Comparison of ENCODE assay signal across 13 cellular contexts in the genomic region with DNA sequence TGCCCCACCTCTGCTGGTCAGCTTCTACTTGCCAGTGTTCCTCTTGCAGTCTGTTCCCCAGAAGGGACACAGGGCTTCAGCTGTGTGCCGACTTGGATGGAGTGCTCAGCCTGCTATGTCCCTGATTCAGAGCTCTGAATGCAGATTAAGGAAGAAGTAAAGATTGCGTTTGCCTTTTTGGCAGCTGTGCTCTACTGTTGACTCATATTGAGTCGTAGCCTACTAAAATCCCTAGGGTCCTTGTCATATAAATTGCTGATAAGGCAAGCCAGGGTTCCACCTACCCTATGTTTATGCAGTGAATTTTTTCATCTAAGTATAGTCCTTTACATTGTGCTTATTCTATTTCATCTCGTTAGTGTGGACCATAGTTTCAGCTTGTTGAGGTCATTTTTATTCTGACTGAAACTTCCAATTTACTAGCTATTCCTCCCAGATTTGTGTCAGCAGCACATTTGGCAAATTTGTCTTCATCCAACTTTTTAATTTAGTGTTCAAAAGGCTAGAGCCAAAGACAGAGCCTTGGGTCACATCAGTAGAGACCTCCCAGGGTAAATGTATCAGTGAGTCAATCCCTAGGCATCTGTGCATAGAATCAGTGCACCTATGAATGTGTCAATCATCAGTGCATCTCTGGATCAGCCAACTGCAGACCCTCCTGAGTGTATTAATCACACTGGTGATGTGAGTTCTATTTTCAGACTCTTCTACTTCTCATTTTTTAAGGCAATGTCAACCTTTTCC. TPM values are rescaled to one million over a fixed set of nuclear protein-coding genes. Genes with fewer than 3 reads are reported as not detected.
DNase-seq lines count a peak whose midpoint lies in the region; ATAC-seq, FAIRE-seq and TF ChIP-seq lines count a peak whose summit lies in the region.
"Had no signal": no experiment of that assay in that cellular context is flagged by ENCODE, and none has a peak within 500 bp of the region (broad histone marks: within the 10 kb centered on the region; RNA-seq: fewer than 3 reads in every experiment).

No MANE protein-coding gene starts in this region.

- no peak for FAIRE-seq in kidney (lab: Jason Lieb, UNC)

- intact Hi-C loops in mucosa of descending colon (cut with DNase I, micrococcal nuclease) (no loop called here), kidney (cut with DNase I) (no loop called here)

- H3K27me3 Mint-ChIP-seq in T-cell (peaks cover 0 to 5% of the 10 kb centered on the region in 2 donors), nephron progenitor cell (ENCODE audit: low read depth, poor library complexity) (peaks cover 17% of the 10 kb centered on the region)

- H3K27ac Mint-ChIP-seq in T-cell (no peak overlapping the region), nephron progenitor cell (no peak overlapping the region)
- H3K27ac Mint-ChIP-seq: CD8-positive, alpha-beta T cell; IgD-negative memory B cell had no signal

- peak; percentile 26 for ATAC-seq in mucosa of descending colon
- no peak for ATAC-seq in T-cell (replicated peaks in 1 of 4)
- ATAC-seq: CD8-positive, alpha-beta T cell had no signal

- H3K9ac ChIP-seq in kidney (ENCODE audit: low read length in 2 of 2) = no peak overlapping the region

- H3K4me3 ChIP-seq in MG63 (no peak overlapping the region), cardiac fibroblast (replicated peaks in 1 of 2; ENCODE audit: low read depth in 2 of 2, low read length in 2 of 2) (no peak overlapping the region), mucosa of descending colon (no peak overlapping the region), kidney (ENCODE audit: low read length in 2 of 2) (no peak overlapping the region)

- no peak overlapping the region for H3K27ac ChIP-seq in kidney (ENCODE audit: low read depth in 2 of 2, low read length in 2 of 2)

- peaks cover 7% of the 10 kb centered on the region for H3K9me3 ChIP-seq in MG63
- H3K9me3 ChIP-seq in mucosa of descending colon = no peaks in the 10 kb centered on the region
- H3K9me3 ChIP-seq in kidney (ENCODE audit: control insufficient read depth in 1 of 2, low read length in 2 of 2) = peaks cover 0 to 4% of the 10 kb centered on the region in 2 donors

- H3K36me3 ChIP-seq in MG63 (no peaks in the 10 kb centered on the region), mucosa of descending colon (ENCODE audit: low read depth) (no peaks in the 10 kb centered on the region), kidney (ENCODE audit: control insufficient read depth in 1 of 2, insufficient read depth in 2 of 2, low read length in 2 of 2) (no peaks in the 10 kb centered on the region)

- DNase-seq in AG08396 (ENCODE audit: low spot score) (peak; percentile 55), MG63 (peak; percentile 60), cardiac fibroblast (ENCODE audit: low read depth in 2 of 2) (peak; percentile 72 to 87), mucosa of descending colon (no peak), kidney (no peak), activated gamma-delta T cell (lab: John Stamatoyannopoulos, UW) (no peak), T-cell (no peak), nephron progenitor cell (no peak)
- DNase-seq: CD8-positive, alpha-beta T cell; hippocampal formation; NCI-H526; stimulated activated CD4-positive, alpha-beta T cell treated with anti-CD3 and anti-CD28 coated beads, Interleukin-2, amount 100 ng/mL, for 24 hours had no signal

- H3K36me3 Mint-ChIP-seq in T-cell (no peaks in the 10 kb centered on the region), nephron progenitor cell (ENCODE audit: low read depth) (peaks cover 5% of the 10 kb centered on the region)
- H3K36me3 Mint-ChIP-seq: CD8-positive, alpha-beta T cell had no signal

- H3K4me3 Mint-ChIP-seq in T-cell (no peak overlapping the region), nephron progenitor cell (no peak overlapping the region)
- H3K4me3 Mint-ChIP-seq: CD8-positive, alpha-beta T cell; IgD-negative memory B cell had no signal

- no peaks in the 10 kb centered on the region for H3K27me3 ChIP-seq in MG63

- CTCF ChIA-PET in T-cell (lab: Charles Lee) = no interaction called here

- no peaks in the 10 kb centered on the region for H3K4me1 Mint-ChIP-seq in T-cell
- H3K4me1 Mint-ChIP-seq in nephron progenitor cell = peaks cover 19% of the 10 kb centered on the region
- H3K4me1 Mint-ChIP-seq: IgD-negative memory B cell had no signal

- H3K9me3 Mint-ChIP-seq in T-cell (peaks cover 0 to 7% (median 6%) of the 10 kb centered on the region in 3 donors), nephron progenitor cell (peaks cover 16% of the 10 kb centered on the region)

- no peak for TF ChIP-seq CTCF in cardiac fibroblast (IDR thresholded peaks at IDR 0.05; ENCODE audit: low read depth, low read length)
- TF ChIP-seq CTCF in mucosa of descending colon (IDR thresholded peaks at IDR 0.05) = no peak
- no peak for TF ChIP-seq CTCF in kidney (IDR thresholded peaks at IDR 0.05; ENCODE audit: borderline replicate concordance, extremely low read depth, insufficient read depth)
- no peak for TF ChIP-seq CTCF in nephron progenitor cell (IDR thresholded peaks at IDR 0.05)

- H3K4me1 ChIP-seq in mucosa of descending colon (ENCODE audit: low read depth) (no peaks in the 10 kb centered on the region), kidney (ENCODE audit: control insufficient read depth in 1 of 2, insufficient read depth in 1 of 2, low read depth in 1 of 2, low read length in 2 of 2) (no peaks in the 10 kb centered on the region)

- POLR2A ChIA-PET in T-cell (lab: Charles Lee) = no interaction called here

RNA-seq across cellular contexts. Expression of a gene that starts 31.9 kb away (rescaled TPM):
- total RNA-seq in MG63 (2014; rRNA removed; shearing (Covaris generic); ENCODE audit: low replicate concordance) = 1.4 and 37.7 TPM in 2 replicates
- total RNA-seq in mucosa of descending colon (10 to 100 TPM in 1 of 3 donors, 1 to 10 TPM in 2; 5.5 to 89.4 (median 9.2) TPM), kidney (17.4 TPM), T-cell (under 1 TPM; 0.10 to 0.26 (median 0.16) TPM)
- 1.6 TPM for polyA plus RNA-seq in kidney (ENCODE audit: insufficient read depth, low read depth, low replicate concordance)

Comparison
In these comparisons a context has a peak if more than half of its experiments do, and no peak if none do; other contexts are left out.
1. DNase-seq: peak in AG08396 (single experiment), MG63 (single experiment) and cardiac fibroblast (2 of 2); none in mucosa of descending colon (0 of 3), kidney (single experiment), activated gamma-delta T cell (single experiment), T-cell (0 of 34) and nephron progenitor cell (single experiment).